Comparison of ENCODE assay signal across 1 cellular context in genomic region chr9:131591845-131592208, GRCh38.
TF ChIP-seq lines count a peak whose summit lies in the region.

No MANE protein-coding gene starts in this region.

TF ChIP-seq in IMR-90, 13 proteins besides CTCF, POLR2A, EP300 and RAD21:
- TF ChIP-seq ELK1 (IDR thresholded peaks at IDR 0.05; ENCODE audit: borderline replicate concordance, low read depth, low read length) = no peak
- TF ChIP-seq RFX5 (IDR thresholded peaks at IDR 0.05; ENCODE audit: low read depth, low read length) = no peak
- no peak for TF ChIP-seq USF2 (IDR thresholded peaks at IDR 0.05; ENCODE audit: low read depth, low read length)
- no peak for TF ChIP-seq FOS (IDR thresholded peaks at IDR 0.05; ENCODE audit: low read depth, low read length)
- no peak for TF ChIP-seq BHLHE40 (IDR thresholded peaks at IDR 0.05; ENCODE audit: low read depth, low read length)
- TF ChIP-seq MXI1 (IDR thresholded peaks at IDR 0.05; ENCODE audit: borderline replicate concordance, low read depth, low read length) = no peak
- TF ChIP-seq MAZ (IDR thresholded peaks at IDR 0.05; ENCODE audit: borderline replicate concordance, low read depth, low read length) = no peak
- TF ChIP-seq CHD1 (IDR thresholded peaks at IDR 0.05; ENCODE audit: low read depth, low read length) = no peak
